In genomic region chr9:124708070-124708469, GRCh38 we compare ENCODE assay signal across 25 cellular contexts.
DNase-seq lines count a peak whose midpoint lies in the region; ATAC-seq, FAIRE-seq and TF ChIP-seq lines count a peak whose summit lies in the region.
"Had no signal": no experiment of that assay in that cellular context is flagged by ENCODE, and none has a peak within 500 bp of the region (broad histone marks: within the 10 kb centered on the region; RNA-seq: fewer than 3 reads in every experiment).

No MANE protein-coding gene starts in this region.

- dilution Hi-C loops in keratinocyte (cut with MboI; ENCODE audit: extremely low pct_ligation_motif_present, low sequenced_read_pairs), result no loop called here

- H3K9ac ChIP-seq in K562 (ENCODE audit: insufficient read depth in 1 of 2, low read depth in 2 of 2, low read length in 2 of 2) (no peak overlapping the region), keratinocyte (ENCODE audit: control insufficient read depth, extremely low read depth, insufficient read depth, low read length) (no peak overlapping the region), smooth muscle cell (ENCODE audit: low read depth) (no peak overlapping the region)

- TF ChIP-seq CTCF in cardiac muscle cell (IDR thresholded peaks at IDR 0.05; ENCODE audit: low read depth, low read length) (no peak), heart right ventricle (IDR thresholded peaks at IDR 0.05) (no peak), K562 (IDR thresholded peaks at IDR 0.05 in 2 of 3, conservative IDR thresholded peaks at IDR 0.05 in 1 of 3; ENCODE audit: insufficient read depth in 2 of 3, low read depth in 1 of 3, low read length in 3 of 3) (no peak), keratinocyte (optimal IDR thresholded peaks at IDR 0.05 in 1 of 3, IDR thresholded peaks at IDR 0.05 in 1 of 3, conservative IDR thresholded peaks at IDR 0.05 in 1 of 3; ENCODE audit: extremely low read depth in 1 of 3, insufficient read depth in 2 of 3, low read length in 3 of 3) (no peak), smooth muscle cell (IDR thresholded peaks at IDR 0.05; ENCODE audit: borderline replicate concordance, insufficient read depth, poor library complexity, severe bottlenecking) (no peak)

- H3K27me3 ChIP-seq in cardiac muscle cell, result no peaks in the 10 kb centered on the region
- H3K27me3 ChIP-seq in heart right ventricle, result no peaks in the 10 kb centered on the region
- H3K27me3 ChIP-seq in K562 (ENCODE audit: control insufficient read depth in 2 of 2, insufficient read depth in 2 of 2, low read length in 2 of 2), result no peaks in the 10 kb centered on the region
- no peaks in the 10 kb centered on the region for H3K27me3 ChIP-seq in keratinocyte (ENCODE audit: control insufficient read depth, extremely low read depth, insufficient read depth, low read length)
- H3K27me3 ChIP-seq in smooth muscle cell (ENCODE audit: low read depth), result no peaks in the 10 kb centered on the region
- H3K27me3 ChIP-seq: ascending aorta, heart left ventricle, left lung, right lobe of liver had no signal

- H3K9me3 ChIP-seq in cardiac muscle cell (ENCODE audit: low read depth) (no peaks in the 10 kb centered on the region), heart right ventricle (peaks cover 0 to 6% (median 0%) of the 10 kb centered on the region in 11 donors), K562 (replicated peaks; ENCODE audit: control insufficient read depth, insufficient read depth, low read depth, low read length) (no peaks in the 10 kb centered on the region), keratinocyte (ENCODE audit: control insufficient read depth, low read depth, low read length) (no peaks in the 10 kb centered on the region), smooth muscle cell (replicated peaks; ENCODE audit: low read depth) (no peaks in the 10 kb centered on the region)
- H3K9me3 ChIP-seq: ascending aorta, left lung, right lobe of liver had no signal

- H2AFZ ChIP-seq in K562 (ENCODE audit: low read depth, low read length) (no peak overlapping the region), keratinocyte (ENCODE audit: control insufficient read depth, low read length) (no peak overlapping the region), smooth muscle cell (ENCODE audit: low read depth) (no peak overlapping the region)

- in situ Hi-C loops in K562 (cut with MboI), result loop anchor here (5.0 to 25.0 kb wide), 2 partner anchors 91 to 296 kb away; partner anchors contain the start of gene PSMB7

- no peak for TF ChIP-seq POLR2A in K562 (conservative IDR thresholded peaks at IDR 0.05)

- BruUV-seq in K562 (replicated peaks; lab: Mats Ljungman, UMichigan), result no TSS peak

- H3K36me3 ChIP-seq in cardiac muscle cell (no peaks in the 10 kb centered on the region), heart right ventricle (no peaks in the 10 kb centered on the region), K562 (ENCODE audit: control insufficient read depth, insufficient read depth, low read length) (no peaks in the 10 kb centered on the region), keratinocyte (ENCODE audit: control insufficient read depth in 2 of 2, extremely low read depth in 1 of 2, insufficient read depth in 2 of 2, low read length in 2 of 2) (no peaks in the 10 kb centered on the region), smooth muscle cell (ENCODE audit: low read depth) (peaks cover 5% of the 10 kb centered on the region)
- H3K36me3 ChIP-seq: ascending aorta, heart left ventricle, left lung, right lobe of liver had no signal

- H4K20me1 ChIP-seq in K562 (replicated peaks; ENCODE audit: control insufficient read depth, insufficient read depth, low read length) (no peaks in the 10 kb centered on the region), keratinocyte (ENCODE audit: control insufficient read depth, extremely low read depth, insufficient read depth, low read length) (no peaks in the 10 kb centered on the region), smooth muscle cell (ENCODE audit: low read depth) (no peaks in the 10 kb centered on the region)

- H3K79me2 ChIP-seq in K562 (ENCODE audit: control insufficient read depth, insufficient read depth, low read length), result peaks cover 26% of the 10 kb centered on the region
- no peaks in the 10 kb centered on the region for H3K79me2 ChIP-seq in keratinocyte (ENCODE audit: control insufficient read depth, insufficient read depth, low read length)
- H3K79me2 ChIP-seq in smooth muscle cell (ENCODE audit: low read depth), result no peaks in the 10 kb centered on the region

- POLR2A ChIA-PET in K562 (lab: Yijun Ruan, JAX), result interaction anchor here (0.6 kb wide), 1 partner anchor 1291 kb away, joined by 3 read pairs; no protein-coding TSS in a partner anchor

- no peak for DNase-seq in cardiac muscle cell (ENCODE audit: low read depth in 1 of 2, low spot score in 1 of 2)
- DNase-seq in heart right ventricle, result no peak
- DNase-seq in K562 (ENCODE audit: extremely low read depth in 1 of 4, low spot score in 3 of 4), result no peak
- no peak for DNase-seq in keratinocyte (ENCODE audit: low read depth, low spot score)
- no peak for DNase-seq in smooth muscle cell (lab: John Stamatoyannopoulos, UW; ENCODE audit: unreplicated experiment)
- no peak for DNase-seq in posterior vena cava (ENCODE audit: low spot score)
- no peak for DNase-seq in pons (ENCODE audit: low spot score)
- DNase-seq: 8988T; activated CD4-positive, alpha-beta T cell treated with anti-CD3 and anti-CD28 coated beads, Interleukin-2, amount 50 U/mL, for 4 hours; activated CD8-positive, alpha-beta memory T cell treated with anti-CD3 and anti-CD28 coated beads, Interleukin-2, amount 50 U/mL, for 48 hours; AML-193; CD8-positive, alpha-beta T cell; DMS153; GDM1; GOT3; heart left ventricle; left lung; NCI-H1092; NCI-H187; NCI-H69; posterior cingulate gyrus; right lobe of liver had no signal

- CTCF ChIA-PET in K562 (lab: Yijun Ruan, JAX; ENCODE audit: low intra/inter-chr PET ratio), result interaction anchor here (1.2 kb wide), 1 partner anchor 90 kb away, joined by 6 read pairs; no protein-coding TSS in a partner anchor

- no peak for FAIRE-seq in K562 (lab: Jason Lieb, UNC)
- FAIRE-seq in keratinocyte (lab: Jason Lieb, UNC), result no peak

- TF ChIP-seq RAD21 in K562 (CRISPR knock-in tag; conservative IDR thresholded peaks at IDR 0.05 in 1 of 2, IDR thresholded peaks at IDR 0.05 in 1 of 2), result no peak

- H3F3A ChIP-seq in smooth muscle cell (ENCODE audit: low read depth), result peaks cover 9% of the 10 kb centered on the region

- H3K9me1 ChIP-seq in K562 (ENCODE audit: control insufficient read depth, insufficient read depth, low read length) (no peaks in the 10 kb centered on the region), keratinocyte (ENCODE audit: control insufficient read depth, extremely low read depth, insufficient read depth, low read length) (no peaks in the 10 kb centered on the region)

- intact Hi-C loops in heart right ventricle (cut with DNase I), result no loop called here
- intact Hi-C loops in K562 (cut with micrococcal nuclease), result no loop called here
- intact Hi-C loops in posterior vena cava (cut with DNase I), result loop anchor here in 1 of 2 donors (10.0 kb wide), 1 partner anchor 1607 kb away; no protein-coding TSS in a partner anchor

- 81 to 86% methylated on average over 2 of the region's 2 CpGs for WGBS in heart right ventricle, 2 donors
- WGBS in K562 (ENCODE audit: insufficient coverage, low coverage, missing lambda C conversion rate), result 52% methylated on average over 2 of the region's 2 CpGs
- 63% methylated on average over 2 of the region's 2 CpGs for WGBS in smooth muscle cell (ENCODE audit: low lambda C conversion rate)

- H3K27ac ChIP-seq in cardiac muscle cell, result peak overlapping the region; percentile 12
- H3K27ac ChIP-seq in heart right ventricle, result no peak overlapping the region
- H3K27ac ChIP-seq in K562 (ENCODE audit: extremely low read depth, low read depth, low read length), result no peak overlapping the region
- H3K27ac ChIP-seq in keratinocyte (ENCODE audit: control insufficient read depth, insufficient read depth, low read length), result peak overlapping the region; percentile 19
- H3K27ac ChIP-seq in smooth muscle cell (ENCODE audit: low read depth), result peak overlapping the region; percentile 72
- H3K27ac ChIP-seq: ascending aorta, heart left ventricle, left lung, right lobe of liver had no signal

- no peak for TF ChIP-seq EP300 in K562 (IDR thresholded peaks at IDR 0.05; ENCODE audit: low read length)

- H3K4me3 ChIP-seq in cardiac muscle cell, result no peak overlapping the region
- no peak overlapping the region for H3K4me3 ChIP-seq in heart right ventricle
- no peak overlapping the region for H3K4me3 ChIP-seq in K562
- H3K4me3 ChIP-seq in keratinocyte (ENCODE audit: control insufficient read depth in 2 of 3, extremely low read depth in 1 of 3, insufficient read depth in 2 of 3, low read depth in 1 of 3, low read length in 3 of 3), result no peak overlapping the region
- no peak overlapping the region for H3K4me3 ChIP-seq in smooth muscle cell
- H3K4me3 ChIP-seq: ascending aorta, heart left ventricle, left lung, right lobe of liver had no signal

- H3K4me2 ChIP-seq in K562 (ENCODE audit: insufficient read depth, low read length), result no peak overlapping the region; the same call in 1 of the 2 replicates
- H3K4me2 ChIP-seq in keratinocyte (ENCODE audit: control insufficient read depth, extremely low read depth, insufficient read depth, low read depth, low read length), result peak overlapping the region; percentile 30
- H3K4me2 ChIP-seq in smooth muscle cell, result peak overlapping the region; percentile 36

- ATAC-seq in heart right ventricle (no peak), K562 (0 out of 3 replicates have a peak, but pooled peaks have one; percentile 29), HG03469 (IDR thresholded peaks at IDR 0.05; ENCODE audit: unreplicated experiment) (no peak)
- ATAC-seq: activated T-helper 17 cell treated with anti-CD3 and anti-CD28 coated beads, Interleukin-2, amount 50 U/mL, for 72 hours; CD8-positive, alpha-beta T cell; heart left ventricle had no signal

- peaks cover 16% of the 10 kb centered on the region for H3K4me1 ChIP-seq in cardiac muscle cell (ENCODE audit: low read depth)
- peaks cover 0 to 15% (median 4%) of the 10 kb centered on the region in 9 donors for H3K4me1 ChIP-seq in heart right ventricle
- H3K4me1 ChIP-seq in K562 (replicated peaks in 1 of 2; ENCODE audit: control insufficient read depth in 2 of 2, insufficient read depth in 2 of 2, low read length in 2 of 2), result peaks cover 0 to 11% of the 10 kb centered on the region in 2 experiments; a peak in 2 of 5 replicates
- peaks cover 16% of the 10 kb centered on the region for H3K4me1 ChIP-seq in keratinocyte (ENCODE audit: control insufficient read depth, extremely low read depth, insufficient read depth, low read length)
- peaks cover 10% of the 10 kb centered on the region for H3K4me1 ChIP-seq in smooth muscle cell (ENCODE audit: low read depth)
- H3K4me1 ChIP-seq: ascending aorta had no signal

Comparison
In these comparisons a context has a peak if more than half of its experiments do, and no peak if none do; other contexts are left out.
1. H3K27ac ChIP-seq: peak in cardiac muscle cell (single experiment), keratinocyte (single experiment) and smooth muscle cell (single experiment); none in heart right ventricle (0 of 10) and K562 (single experiment).